Comparison of ENCODE assay signal across 8 cellular contexts in the genomic region with DNA sequence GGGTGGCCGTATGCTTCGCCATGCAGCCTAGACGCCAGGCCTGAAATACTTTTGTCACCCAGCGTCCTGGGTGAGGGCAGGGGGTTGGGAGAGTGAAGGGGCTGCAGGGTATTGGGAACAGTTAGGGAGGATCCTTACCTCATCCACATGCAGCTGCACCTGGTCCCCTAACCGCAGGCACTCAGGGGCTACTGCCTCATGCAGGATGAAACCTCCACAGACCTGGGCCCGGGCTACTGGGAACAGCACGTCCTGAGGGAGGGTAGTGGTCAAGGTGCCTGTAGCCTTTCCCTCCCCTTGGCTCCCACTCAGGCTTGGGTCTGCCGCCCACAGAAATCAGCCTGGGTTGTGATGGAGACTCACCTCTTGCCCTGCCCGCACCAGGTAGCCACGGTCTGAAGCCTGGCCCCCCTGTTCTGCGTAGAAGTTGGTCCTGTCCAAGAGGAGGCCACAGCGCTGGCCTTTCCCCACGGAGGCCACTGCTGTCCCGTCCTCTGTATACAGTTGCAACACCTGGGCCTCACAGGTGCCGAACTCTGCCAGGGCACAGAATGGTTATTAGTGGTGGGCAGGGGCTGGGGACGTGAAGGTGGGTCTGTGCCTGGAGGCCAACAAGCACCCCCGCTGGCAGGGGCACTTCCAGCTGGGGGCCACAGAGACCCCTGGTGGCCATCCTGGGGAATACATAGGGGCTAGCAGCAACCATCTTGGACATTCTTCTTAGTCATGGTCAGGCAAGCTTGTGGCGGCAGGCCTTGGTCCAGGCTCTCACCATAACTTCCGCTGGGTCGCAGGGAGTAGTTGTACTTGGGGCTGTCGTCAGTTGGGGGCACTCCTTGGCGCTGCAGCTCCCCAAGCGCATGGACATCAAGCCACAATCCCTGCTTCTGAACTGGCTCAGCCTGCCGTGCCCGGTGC. TPM values are rescaled to one million over a fixed set of nuclear protein-coding genes. Genes with fewer than 3 reads are reported as not detected.
DNase-seq lines count a peak whose midpoint lies in the region; ATAC-seq and TF ChIP-seq lines count a peak whose summit lies in the region.

No MANE protein-coding gene starts in this region.

- CTCF ChIA-PET in CD4-positive, alpha-beta memory T cell (lab: Charles Lee; ENCODE audit: partially characterized antibody), result interaction anchor here (1.1 to 6.1 kb wide), 9 partner anchors 9 to 73 kb away, joined by 3 to 63 read pairs (median 5); a partner anchor contains a TSS

- no peaks in the 10 kb centered on the region for H3K9me3 ChIP-seq in CD4-positive, alpha-beta memory T cell (ENCODE audit: control insufficient read depth in 1 of 2, low read length in 2 of 2)
- H3K9me3 ChIP-seq in H9 (ENCODE audit: control insufficient read depth, low read depth, low read length) (no peaks in the 10 kb centered on the region), stomach (no peaks in the 10 kb centered on the region)

- TF ChIP-seq EP300 in stomach (IDR thresholded peaks at IDR 0.05), result no peak

- no peaks in the 10 kb centered on the region for H3K27me3 Mint-ChIP-seq in CD4-positive, alpha-beta memory T cell
- H3K27me3 Mint-ChIP-seq in H9 (ENCODE audit: low read depth), result no peaks in the 10 kb centered on the region

- no peak overlapping the region for H3K14ac ChIP-seq in H9 (ENCODE audit: insufficient read depth, low read length)

- H3K4ac ChIP-seq in H9 (ENCODE audit: low read depth, low read length), result no peak overlapping the region

- H2BK120ac ChIP-seq in H9 (ENCODE audit: low read depth, low read length, poor library complexity, severe bottlenecking), result no peak overlapping the region

- no peak overlapping the region for H3K4me3 Mint-ChIP-seq in CD4-positive, alpha-beta memory T cell
- no peak overlapping the region for H3K4me3 Mint-ChIP-seq in H9

- in situ Hi-C loops in brain microvascular endothelial cell (cut with HindIII; ENCODE audit: low pct_ligation_motif_present, low sequenced_read_pairs), result no loop called here

- no peaks in the 10 kb centered on the region for H3K4me1 ChIP-seq in CD4-positive, alpha-beta memory T cell (ENCODE audit: insufficient read depth, low read length)
- no peaks in the 10 kb centered on the region for H3K4me1 ChIP-seq in H9 (ENCODE audit: insufficient read depth, low read length)
- no peaks in the 10 kb centered on the region for H3K4me1 ChIP-seq in stomach

- H3K79me1 ChIP-seq in H9 (ENCODE audit: insufficient read depth, low read depth, low read length, poor library complexity, severe bottlenecking), result no peaks in the 10 kb centered on the region

- peak overlapping the region; percentile 35 for H3K18ac ChIP-seq in H9 (ENCODE audit: insufficient read length, low read depth, low read length)

- H4K91ac ChIP-seq in H9 (ENCODE audit: insufficient read length, low read depth, low read length), result no peak overlapping the region

- H2BK15ac ChIP-seq in H9 (ENCODE audit: low read depth, low read length), result no peak overlapping the region

- WGBS in H9 (ENCODE audit: extremely low coverage, insufficient read length, low lambda C conversion rate), result no CpG with 5 or more reads among the region's 25 CpGs
- 86 to 97% (median 87%) methylated on average over 6 to 25 of the region's 25 CpGs for WGBS in stomach, 5 donors

- POLR2A ChIA-PET in CD4-positive, alpha-beta memory T cell (lab: Charles Lee; ENCODE audit: partially characterized antibody), result interaction anchor here (0.9 to 2.2 kb wide), 4 partner anchors 8 to 58 kb away, joined by 3 to 8 read pairs (median 5); a partner anchor contains a TSS

- no peak overlapping the region for H2BK20ac ChIP-seq in H9 (ENCODE audit: low read depth, low read length, poor library complexity, severe bottlenecking)

- H2BK12ac ChIP-seq in H9 (ENCODE audit: insufficient read length, low read depth, low read length), result no peak overlapping the region

- H3K4me3 ChIP-seq in CD4-positive, alpha-beta memory T cell (ENCODE audit: low read length in 2 of 2), result no peak overlapping the region
- no peak overlapping the region for H3K4me3 ChIP-seq in brain microvascular endothelial cell (ENCODE audit: low read depth, low read length)
- H3K4me3 ChIP-seq in stomach, result no peak overlapping the region

- H3T11ph ChIP-seq in H9 (ENCODE audit: low read length), result no peak overlapping the region

- no peak overlapping the region for H4K5ac ChIP-seq in H9 (ENCODE audit: insufficient read length, low read depth, low read length)

- no peak overlapping the region for H2AFZ ChIP-seq in H9 (ENCODE audit: low read length)

- H3K4me2 ChIP-seq in H9 (ENCODE audit: insufficient read depth, insufficient read length, low read length), result no peak overlapping the region

- no peak overlapping the region for H4K8ac ChIP-seq in H9 (replicated peaks; ENCODE audit: insufficient read length, low read depth, low read length)

- no peaks in the 10 kb centered on the region for H3K9me3 Mint-ChIP-seq in CD4-positive, alpha-beta memory T cell
- no peaks in the 10 kb centered on the region for H3K9me3 Mint-ChIP-seq in H9

- H3K23me2 ChIP-seq in H9 (ENCODE audit: insufficient read length, low read depth, low read length, poor library complexity, severe bottlenecking), result no peaks in the 10 kb centered on the region

- no peaks in the 10 kb centered on the region for H3K79me2 ChIP-seq in H9 (ENCODE audit: insufficient read depth, low read length)

- no peak for TF ChIP-seq POLR2A in stomach (IDR thresholded peaks at IDR 0.05)

- DNase-seq in CD4-positive, alpha-beta memory T cell, result peak in 4 of 5 donors; percentile 30 to 37 (median 36)
- peak; percentile 77 for DNase-seq in H9
- peak in 3 of 5 donors; percentile 19 to 32 (median 24) for DNase-seq in T-helper 1 cell
- peak; percentile 31 for DNase-seq in brain microvascular endothelial cell
- no peak for DNase-seq in left lobe of liver (ENCODE audit: low spot score)
- no peak for DNase-seq in stomach

- H2BK5ac ChIP-seq in H9 (ENCODE audit: insufficient read length, low read length), result no peak overlapping the region

- peaks cover 36% of the 10 kb centered on the region for H3K36me3 ChIP-seq in CD4-positive, alpha-beta memory T cell (ENCODE audit: insufficient read depth, low read length)
- H3K36me3 ChIP-seq in brain microvascular endothelial cell (replicated peaks) (peaks cover 63% of the 10 kb centered on the region), stomach (peaks cover 74 to 98% (median 96%) of the 10 kb centered on the region in 4 donors)

- H3K27me3 ChIP-seq in CD4-positive, alpha-beta memory T cell (ENCODE audit: insufficient read depth, low read length), result no peaks in the 10 kb centered on the region
- H3K27me3 ChIP-seq in H9 (ENCODE audit: insufficient read depth, low read length) (peaks cover 2% of the 10 kb centered on the region; the same call in 1 of the 2 replicates), brain microvascular endothelial cell (replicated peaks) (no peaks in the 10 kb centered on the region), stomach (no peaks in the 10 kb centered on the region)

- no peak overlapping the region for H3K9ac ChIP-seq in H9 (ENCODE audit: extremely low read depth, insufficient read length, low read length)

- H3K56ac ChIP-seq in H9 (ENCODE audit: insufficient read length, low read depth, low read length), result no peak overlapping the region

- H4K20me1 ChIP-seq in H9 (ENCODE audit: control insufficient read depth, insufficient read depth, insufficient read length), result no peaks in the 10 kb centered on the region

- peak overlapping the region in 2 of 7 donors; percentile 40 to 43 for H3K27ac Mint-ChIP-seq in CD4-positive, alpha-beta memory T cell
- H3K27ac Mint-ChIP-seq in H9, result peak overlapping the region; percentile 68 to 90 (median 70); a peak in 4 of 7 replicates

- intact Hi-C loops in CD4-positive, alpha-beta memory T cell (cut with micrococcal nuclease), result loop anchor here (1.0 to 2.0 kb wide), 3 partner anchors 36 to 208 kb away; no protein-coding TSS in a partner anchor
- intact Hi-C loops in stomach (cut with DNase I; ENCODE audit: low total_unique reads), result no loop called here

- H3K36me3 Mint-ChIP-seq in CD4-positive, alpha-beta memory T cell, result peaks cover 47 to 73% of the 10 kb centered on the region in 2 donors
- H3K36me3 Mint-ChIP-seq in H9 (ENCODE audit: insufficient read depth in 1 of 3, low read depth in 3 of 3), result peaks cover 37 to 88% (median 82%) of the 10 kb centered on the region in 3 experiments

- ATAC-seq in left lobe of liver (peak; percentile 69), HG02852 (IDR thresholded peaks at IDR 0.05; ENCODE audit: unreplicated experiment) (no peak), GM21717 (IDR thresholded peaks at IDR 0.05; ENCODE audit: unreplicated experiment) (no peak)

- no peak overlapping the region for H3K27ac ChIP-seq in CD4-positive, alpha-beta memory T cell (ENCODE audit: low read depth, low read length)
- H3K27ac ChIP-seq in H9 (ENCODE audit: insufficient read length, low read depth, low read length) (no peak overlapping the region), brain microvascular endothelial cell (peak overlapping the region; percentile 18), stomach (no peak overlapping the region)

- H3K4me1 Mint-ChIP-seq in CD4-positive, alpha-beta memory T cell, result peaks cover 0 to under 1% (median 0%) of the 10 kb centered on the region in 4 donors
- H3K4me1 Mint-ChIP-seq in H9, result no peaks in the 10 kb centered on the region

- no peak overlapping the region for H3K23ac ChIP-seq in H9 (ENCODE audit: insufficient read length, low read depth, low read length)

- TF ChIP-seq CTCF in H9 (conservative IDR thresholded peaks at IDR 0.05) (peak; percentile 86), brain microvascular endothelial cell (IDR thresholded peaks at IDR 0.05; ENCODE audit: low read depth, low read length, missing control alignments) (peak; percentile 88), stomach (IDR thresholded peaks at IDR 0.05) (peak in 5 of 7 experiments; percentile 32 to 73 (median 54))

- no peak overlapping the region for H2AK5ac ChIP-seq in H9 (ENCODE audit: insufficient read length, low read length)

RNA-seq across cellular contexts. Expression of a gene that starts 8.6 kb away (rescaled TPM):
- total RNA-seq in CD4-positive, alpha-beta memory T cell, result 10 to 100 TPM; 23.7 to 25.6 TPM
- polyA plus RNA-seq in CD4-positive, alpha-beta memory T cell, result 10 to 100 TPM in 1 of 2 donors, 1 to 10 TPM in 1; 4.2 to 10.1 TPM
- 21.7 and 22.1 TPM in 2 replicates for total RNA-seq in H9 (2021)
- total RNA-seq in left lobe of liver, result 7.7 TPM
- 10 to 100 TPM in 2 of 5 donors, 1 to 10 TPM in 3; 6.4 to 19.3 (median 8.0) TPM for total RNA-seq in stomach
- polyA plus RNA-seq in stomach, result 1 to 10 TPM; 2.9 to 4.2 (median 3.1) TPM

RNA-seq across cellular contexts. Expression of a gene that starts 34.3 kb away (rescaled TPM):
- not detected for total RNA-seq in CD4-positive, alpha-beta memory T cell
- polyA plus RNA-seq in CD4-positive, alpha-beta memory T cell, result not detected
- total RNA-seq in H9 (2021) (2.4 and 2.7 TPM in 2 replicates), left lobe of liver (not detected), stomach (under 1 TPM in 2 of 5 donors, not detected in 3; 0.18 to 0.29 TPM)
- under 1 TPM in 2 of 3 donors, not detected in 1; 0.12 to 0.28 TPM for polyA plus RNA-seq in stomach

RNA-seq across cellular contexts. Expression of a gene that starts 37.9 kb away (rescaled TPM):
- not detected for total RNA-seq in CD4-positive, alpha-beta memory T cell
- polyA plus RNA-seq in CD4-positive, alpha-beta memory T cell, result not detected
- total RNA-seq in H9 (2021), result not detected in 2 replicates
- not detected for total RNA-seq in left lobe of liver
- total RNA-seq in stomach, result not detected
- not detected for polyA plus RNA-seq in stomach

RNA-seq across cellular contexts. Expression of a gene that starts 39.2 kb away (rescaled TPM):
- 10 to 100 TPM; 12.7 to 15.0 TPM for total RNA-seq in CD4-positive, alpha-beta memory T cell
- polyA plus RNA-seq in CD4-positive, alpha-beta memory T cell, result 1 to 10 TPM; 8.0 to 8.3 TPM
- total RNA-seq in H9 (2021) (9.7 and 12.1 TPM in 2 replicates), left lobe of liver (2.8 TPM), stomach (10 to 100 TPM in 1 of 5 donors, 1 to 10 TPM in 1, under 1 TPM in 1, not detected in 2; 0.89 to 23.5 (median 3.5) TPM)
- polyA plus RNA-seq in stomach, result 10 to 100 TPM in 2 of 3 donors, 1 to 10 TPM in 1; 9.9 to 14.2 (median 10.6) TPM

RNA-seq across cellular contexts. Expression of a gene that starts 47.2 kb away (rescaled TPM):
- 10 to 100 TPM; 20.7 to 20.9 TPM for total RNA-seq in CD4-positive, alpha-beta memory T cell
- polyA plus RNA-seq in CD4-positive, alpha-beta memory T cell, result 10 to 100 TPM; 41.6 to 65.3 TPM
- 34.5 and 36.1 TPM in 2 replicates for total RNA-seq in H9 (2021)
- total RNA-seq in left lobe of liver, result 18.4 TPM
- 10 to 100 TPM in 4 of 5 donors, 1 to 10 TPM in 1; 1.4 to 60.1 (median 27.0) TPM for total RNA-seq in stomach
- 10 to 100 TPM in 2 of 3 donors, 1 to 10 TPM in 1; 7.3 to 17.2 (median 16.6) TPM for polyA plus RNA-seq in stomach

Comparison
In these comparisons a context has a peak if more than half of its experiments do, and no peak if none do; other contexts are left out.
1. DNase-seq: peak in CD4-positive, alpha-beta memory T cell (4 of 5), H9 (single experiment), T-helper 1 cell (3 of 5) and brain microvascular endothelial cell (single experiment); none in left lobe of liver (single experiment) and stomach (single experiment).
2. Peak in every context shown above with its lines, with median percentiles within 50 percentile points of each other: CTCF ChIP-seq.